9 cellular contexts compared by ENCODE assay signal in the genomic region with DNA sequence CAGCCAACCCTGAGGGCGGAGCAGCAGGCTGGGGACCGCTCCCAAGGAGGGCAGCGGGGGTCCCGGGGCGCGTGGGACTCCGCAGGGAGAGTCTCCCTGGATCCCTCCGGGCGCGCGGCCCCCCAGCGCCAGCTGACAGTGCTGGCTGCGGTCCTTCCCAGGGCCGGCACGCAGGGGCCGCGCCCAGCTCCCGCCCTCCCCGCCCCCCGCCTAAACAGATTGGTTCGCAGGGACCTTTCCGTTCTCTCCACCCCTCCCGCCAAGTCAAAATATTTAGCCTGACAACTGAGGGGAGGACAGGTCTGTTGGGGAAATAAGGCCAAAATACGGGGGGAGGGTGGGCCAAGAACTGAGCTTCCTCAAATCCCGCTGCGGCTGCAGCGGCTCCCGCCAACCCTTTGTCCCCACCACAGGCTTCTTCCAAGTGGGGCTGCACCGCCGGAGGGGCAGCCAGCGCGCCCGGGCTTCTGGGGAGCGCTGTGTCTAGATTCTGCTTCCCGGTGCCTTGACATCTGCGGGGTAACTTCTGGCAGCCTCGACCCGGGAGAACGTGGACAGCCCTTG. TPM values are rescaled to one million over a fixed set of nuclear protein-coding genes. Genes with fewer than 3 reads are reported as not detected.
DNase-seq lines count a peak whose midpoint lies in the region; ATAC-seq lines count a peak whose summit lies in the region.
"Had no signal": no experiment of that assay in that cellular context is flagged by ENCODE, and none has a peak within 500 bp of the region (broad histone marks: within the 10 kb centered on the region; RNA-seq: fewer than 3 reads in every experiment).

Gene INSRR (minus strand): TSS at position 159 of the 564 bp plus-strand sequence. CDS start 496 bp downstream, outside the sequence.

- POLR2A ChIA-PET in activated naive CD8-positive, alpha-beta T cell treated with anti-CD3 and anti-CD28 coated beads, Interleukin-2, amount 10 ng/mL, durations not matched to agents 7 days and 5 days (lab: Charles Lee): interaction anchor here (0.9 to 6.7 kb wide), 12 partner anchors 10 to 133 kb away, joined by 3 to 54 read pairs (median 16); partner anchors contain the start of genes ISG20L2, METTL25B, PEAR1 and SH2D2A

- H3K9me3 Mint-ChIP-seq in activated CD4-positive, alpha-beta T cell treated with anti-CD3 and anti-CD28 coated beads, Interleukin-2, amount 10 ng/mL, durations not matched to agents 24 days and 14 days: no peaks in the 10 kb centered on the region
- no peaks in the 10 kb centered on the region for H3K9me3 Mint-ChIP-seq in activated naive CD8-positive, alpha-beta T cell treated with anti-CD3 and anti-CD28 coated beads, Interleukin-2, amount 10 ng/mL, durations not matched to agents 7 days and 5 days

- peaks cover 4% of the 10 kb centered on the region; the same call in 1 of the 2 replicates for H3K9me3 ChIP-seq in iPS-20b (ENCODE audit: insufficient read depth, low read depth, low read length)
- no peaks in the 10 kb centered on the region for H3K9me3 ChIP-seq in thymus (ENCODE audit: control insufficient read depth)

- no peak for ATAC-seq in activated naive CD8-positive, alpha-beta T cell treated with anti-CD3 and anti-CD28 coated beads, Interleukin-2, amount 10 ng/mL, durations not matched to agents 7 days and 5 days (ENCODE audit: low read depth)
- no peak for ATAC-seq in GM21723 (IDR thresholded peaks at IDR 0.05; ENCODE audit: unreplicated experiment)
- no peak for ATAC-seq in HG03108 (IDR thresholded peaks at IDR 0.05; ENCODE audit: unreplicated experiment)

- H3K27ac ChIP-seq in iPS-20b (ENCODE audit: low read length) (no peak within 1 kb of the TSS), thymus (ENCODE audit: low read depth) (no peak within 1 kb of the TSS)

- H3K4me1 ChIP-seq in iPS-20b (ENCODE audit: insufficient read depth, low read length) (peaks cover 5% of the 10 kb centered on the region; the same call in 1 of the 2 replicates), thymus (ENCODE audit: control insufficient read depth, insufficient read depth, low read length) (peaks cover 9% of the 10 kb centered on the region)

- peak within 1 kb of the TSS; percentile 73 for H3K4me3 ChIP-seq in iPS-20b (ENCODE audit: low read length)
- peak within 1 kb of the TSS; percentile 43 for H3K4me3 ChIP-seq in thymus (ENCODE audit: low read length)

- H3K4me1 Mint-ChIP-seq in activated CD4-positive, alpha-beta T cell treated with anti-CD3 and anti-CD28 coated beads, Interleukin-2, amount 10 ng/mL, durations not matched to agents 24 days and 14 days: peaks cover 41% of the 10 kb centered on the region
- H3K4me1 Mint-ChIP-seq in activated naive CD8-positive, alpha-beta T cell treated with anti-CD3 and anti-CD28 coated beads, Interleukin-2, amount 10 ng/mL, durations not matched to agents 7 days and 5 days: peaks cover 35% of the 10 kb centered on the region

- peaks cover 8% of the 10 kb centered on the region for H3K36me3 Mint-ChIP-seq in activated CD4-positive, alpha-beta T cell treated with anti-CD3 and anti-CD28 coated beads, Interleukin-2, amount 10 ng/mL, durations not matched to agents 24 days and 14 days (ENCODE audit: low read depth)
- H3K36me3 Mint-ChIP-seq in activated naive CD8-positive, alpha-beta T cell treated with anti-CD3 and anti-CD28 coated beads, Interleukin-2, amount 10 ng/mL, durations not matched to agents 7 days and 5 days: peaks cover 2% of the 10 kb centered on the region

- H3K4me3 Mint-ChIP-seq in activated CD4-positive, alpha-beta T cell treated with anti-CD3 and anti-CD28 coated beads, Interleukin-2, amount 10 ng/mL, durations not matched to agents 24 days and 14 days: peak within 1 kb of the TSS; percentile 80
- H3K4me3 Mint-ChIP-seq in activated naive CD8-positive, alpha-beta T cell treated with anti-CD3 and anti-CD28 coated beads, Interleukin-2, amount 10 ng/mL, durations not matched to agents 7 days and 5 days: peak within 1 kb of the TSS; percentile 85

- H3K27me3 ChIP-seq in iPS-20b (ENCODE audit: insufficient read depth, low read length) (peaks cover 90% of the 10 kb centered on the region), thymus (ENCODE audit: control insufficient read depth, insufficient read depth) (peaks cover 59% of the 10 kb centered on the region)

- H3K27me3 Mint-ChIP-seq in activated CD4-positive, alpha-beta T cell treated with anti-CD3 and anti-CD28 coated beads, Interleukin-2, amount 10 ng/mL, durations not matched to agents 24 days and 14 days: peaks cover 28% of the 10 kb centered on the region
- peaks cover 37% of the 10 kb centered on the region for H3K27me3 Mint-ChIP-seq in activated naive CD8-positive, alpha-beta T cell treated with anti-CD3 and anti-CD28 coated beads, Interleukin-2, amount 10 ng/mL, durations not matched to agents 7 days and 5 days

- 12% methylated on average over 39 of the region's 39 CpGs for WGBS in thymus

- no peak within 1 kb of the TSS for H3K9ac ChIP-seq in iPS-20b (ENCODE audit: low read depth, low read length)

- DNase-seq in activated CD4-positive, alpha-beta T cell treated with anti-CD3 and anti-CD28 coated beads, Interleukin-2, amount 10 ng/mL, durations not matched to agents 24 days and 14 days: no peak
- DNase-seq in activated CD4-positive, alpha-beta T cell treated with anti-CD3 and anti-CD28 coated beads, Interleukin-2, amount 50 U/mL, for 48 hours: no peak
- no peak for DNase-seq in activated naive CD8-positive, alpha-beta T cell treated with anti-CD3 and anti-CD28 coated beads, Interleukin-2, amount 10 ng/mL, durations not matched to agents 7 days and 5 days
- no peak for DNase-seq in activated naive CD4-positive, alpha-beta T cell treated with anti-CD3 and anti-CD28 coated beads, Interleukin-2, amount 50 U/mL, for 16 hours
- DNase-seq: NCI-H524 treated with DMSO at 0.1 percent for 48 hours had no signal

- intact Hi-C loops in activated CD4-positive, alpha-beta T cell treated with anti-CD3 and anti-CD28 coated beads, Interleukin-2, amount 10 ng/mL, durations not matched to agents 24 days and 14 days (cut with micrococcal nuclease): no loop called here

- H3K36me3 ChIP-seq in iPS-20b (ENCODE audit: insufficient read depth, low read depth, low read length) (no peaks in the 10 kb centered on the region), thymus (ENCODE audit: control insufficient read depth, insufficient read depth) (no peaks in the 10 kb centered on the region)

- no peak within 1 kb of the TSS for H3K27ac Mint-ChIP-seq in activated CD4-positive, alpha-beta T cell treated with anti-CD3 and anti-CD28 coated beads, Interleukin-2, amount 10 ng/mL, durations not matched to agents 24 days and 14 days
- no peak within 1 kb of the TSS for H3K27ac Mint-ChIP-seq in activated naive CD8-positive, alpha-beta T cell treated with anti-CD3 and anti-CD28 coated beads, Interleukin-2, amount 10 ng/mL, durations not matched to agents 7 days and 5 days

RNA-seq across cellular contexts. Expression of gene INSRR, which starts in this region (rescaled TPM):
- 0.68 and 0.71 TPM in 2 replicates for total RNA-seq in activated CD4-positive, alpha-beta T cell treated with anti-CD3 and anti-CD28 coated beads, Interleukin-2, amount 10 ng/mL, durations not matched to agents 24 days and 14 days
- total RNA-seq in activated naive CD8-positive, alpha-beta T cell treated with anti-CD3 and anti-CD28 coated beads, Interleukin-2, amount 10 ng/mL, durations not matched to agents 7 days and 5 days: under 1 TPM; 0.47 to 0.48 TPM
- 0.43 TPM for polyA plus RNA-seq in thymus
